ENCODE assay signal across 24 cellular contexts in genomic region chr5:109180668-109181067, GRCh38.
"Had no signal": no experiment of that assay in that cellular context is flagged by ENCODE, and none has a peak within 500 bp of the region (broad histone marks: within the 10 kb centered on the region; RNA-seq: fewer than 3 reads in every experiment).

No MANE protein-coding gene starts in this region.

- H3K4me1 ChIP-seq: stomach, suprapubic skin, thyroid gland, transverse colon, upper lobe of left lung, upper lobe of right lung, uterus, vagina had no signal

- DNase-seq: stimulated activated CD4-positive, alpha-beta T cell treated with anti-CD3 and anti-CD28 coated beads, Interleukin-2, amount 100 ng/mL, for 48 hours; stimulated activated CD4-positive, alpha-beta T cell treated with anti-CD3 and anti-CD28 coated beads, Interleukin-4, amount 100 ng/mL, for 1 hour; stimulated activated CD4-positive, alpha-beta T cell treated with anti-CD3 and anti-CD28 coated beads, Interleukin-4, amount 100 ng/mL, for 24 hours; stimulated activated CD4-positive, alpha-beta T cell treated with anti-CD3 and anti-CD28 coated beads, Interleukin-4, amount 100 ng/mL, for 4 hours; stimulated activated CD8-positive, alpha-beta memory T cell treated with anti-CD3 and anti-CD28 coated beads, Interleukin-4, amount 100 ng/mL, for 48 hours; stimulated activated naive B cell treated with anti-CD40 and anti-IgM and Interleukin-4, amounts not matched to agents 10 μg/mL and 1 μg/mL and 100 μg/mL, for 72 hours; stimulated activated naive CD4-positive, alpha-beta T cell; stimulated activated naive CD4-positive, alpha-beta T cell treated with Interleukin-2 at 50 U/mL for 16 hours; stimulated activated naive CD8-positive, alpha-beta T cell treated with anti-CD3 and anti-CD28 coated beads, Interleukin-15, amount 100 ng/mL, for 72 hours; stimulated activated naive CD8-positive, alpha-beta T cell treated with anti-CD3 and anti-CD28 coated beads, Interleukin-15, Interleukin-2, amounts not matched to agents 100 U/mL and 50 U/mL, for 24 hours; stomach; substantia nigra; testis; thyroid gland; tibial artery; transverse colon; trophoblast cell; upper lobe of left lung; upper lobe of right lung; uterus had no signal

- H3K9me3 ChIP-seq: stomach, suprapubic skin, testis, thoracic aorta, thyroid gland, tibial artery, tibial nerve, transverse colon, upper lobe of left lung, upper lobe of right lung, uterus, vagina had no signal

- H3K36me3 ChIP-seq: stomach, suprapubic skin, thoracic aorta, thyroid gland, transverse colon, upper lobe of right lung, uterus, vagina had no signal

- H3K27me3 ChIP-seq: stomach, suprapubic skin, testis, thyroid gland, tibial artery, tibial nerve, transverse colon, upper lobe of left lung, upper lobe of right lung, uterus, vagina had no signal

- H3K27ac ChIP-seq: stomach, suprapubic skin, testis, thoracic aorta, thyroid gland, tibial artery, tibial nerve, transverse colon, upper lobe of left lung, upper lobe of right lung, uterus, vagina had no signal

- H3K4me3 ChIP-seq: stomach, suprapubic skin, testis, thoracic aorta, thyroid gland, tibial artery, tibial nerve, transverse colon, upper lobe of left lung, upper lobe of right lung, uterus, vagina had no signal
